Comparison of ENCODE assay signal across 8 cellular contexts in genomic region chr17:77281024-77281903, GRCh38.
A peak's percentile ranks its signal among the peaks of the same experiment; 100 is the strongest.
DNase-seq lines count a peak whose midpoint lies in the region; ATAC-seq and TF ChIP-seq lines count a peak whose summit lies in the region.

No MANE protein-coding gene starts in this region.

- no peak overlapping the region for H3K27ac Mint-ChIP-seq in CD14-positive monocyte
- H3K27ac Mint-ChIP-seq in activated naive CD4-positive, alpha-beta T cell treated with anti-CD3 and anti-CD28 coated beads for 36 hours = peak overlapping the region; percentile 24

- WGBS in heart right ventricle, 2 donors = 2 to 3% methylated on average over 69 to 91 of the region's 98 CpGs

- CTCF ChIA-PET in RWPE1 (lab: Yijun Ruan, JAX) = interaction anchor here (0.6 to 2.7 kb wide), 5 partner anchors 12 to 1752 kb away, joined by 3 to 5 read pairs (median 4); no protein-coding TSS in a partner anchor
- CTCF ChIA-PET in activated naive CD4-positive, alpha-beta T cell treated with anti-CD3 and anti-CD28 coated beads for 36 hours (lab: Charles Lee) = no interaction called here

- ATAC-seq in GM19397 (IDR thresholded peaks at IDR 0.05; ENCODE audit: unreplicated experiment) (peak; percentile 78), heart right ventricle (peak; percentile 41 to 72 (median 62))

- H3K27me3 Mint-ChIP-seq in CD14-positive monocyte (ENCODE audit: low read depth in 3 of 3) = peaks cover 26 to 39% (median 31%) of the 10 kb centered on the region in 3 donors
- H3K27me3 Mint-ChIP-seq in activated naive CD4-positive, alpha-beta T cell treated with anti-CD3 and anti-CD28 coated beads for 36 hours (ENCODE audit: low read depth) = peaks cover 17% of the 10 kb centered on the region

- H3K36me3 ChIP-seq in heart right ventricle = no peaks in the 10 kb centered on the region

- no peaks in the 10 kb centered on the region for H3K9me3 ChIP-seq in heart right ventricle

- TF ChIP-seq CTCF in CD14-positive monocyte (IDR thresholded peaks at IDR 0.05) (no peak), RWPE1 (conservative IDR thresholded peaks at IDR 0.05; ENCODE audit: low read depth) (peak; percentile 76), heart right ventricle (IDR thresholded peaks at IDR 0.05) (peak in 3 of 9 donors; percentile 6 to 42 (median 24)), retinal pigment epithelial cell (conservative IDR thresholded peaks at IDR 0.05; ENCODE audit: low read depth, low read length) (no peak)

- peaks cover 0 to 30% (median 17%) of the 10 kb centered on the region in 7 donors for H3K27me3 ChIP-seq in heart right ventricle

- no peak for DNase-seq in CD14-positive monocyte (ENCODE audit: low spot score)
- peak; percentile 84 for DNase-seq in HK-2 (ENCODE audit: unreplicated experiment)
- peak; percentile 89 for DNase-seq in RWPE1 (ENCODE audit: low spot score)
- peak; percentile 62 for DNase-seq in activated naive CD4-positive, alpha-beta T cell treated with anti-CD3 and anti-CD28 coated beads for 36 hours
- peak in 1 of 2 donors; percentile 39 for DNase-seq in heart right ventricle
- DNase-seq in retinal pigment epithelial cell (ENCODE audit: low read depth) = no peak
- DNase-seq in epidermal melanocyte (ENCODE audit: insufficient read length, low spot score) = no peak

- intact Hi-C loops in CD14-positive monocyte (cut with micrococcal nuclease) (loop anchor here (5.0 kb wide), 1 partner anchor 36 kb away; a partner anchor contains a TSS), heart right ventricle (cut with DNase I) (no loop called here)
- intact Hi-C loops in activated naive CD4-positive, alpha-beta T cell treated with anti-CD3 and anti-CD28 coated beads for 36 hours (cut with micrococcal nuclease) = loop anchor here (2.0 to 5.0 kb wide), 2 partner anchors 44 to 91 kb away; no protein-coding TSS in a partner anchor

- H3K36me3 Mint-ChIP-seq in CD14-positive monocyte = peaks cover 5 to 9% of the 10 kb centered on the region in 2 donors
- no peaks in the 10 kb centered on the region for H3K36me3 Mint-ChIP-seq in activated naive CD4-positive, alpha-beta T cell treated with anti-CD3 and anti-CD28 coated beads for 36 hours (ENCODE audit: low read depth)

- peaks cover 49% of the 10 kb centered on the region for H3K4me1 Mint-ChIP-seq in CD14-positive monocyte
- H3K4me1 Mint-ChIP-seq in activated naive CD4-positive, alpha-beta T cell treated with anti-CD3 and anti-CD28 coated beads for 36 hours (ENCODE audit: low read depth) = peaks cover 18% of the 10 kb centered on the region

- peak overlapping the region; percentile 68 to 86 for H3K4me3 Mint-ChIP-seq in CD14-positive monocyte
- H3K4me3 Mint-ChIP-seq in activated naive CD4-positive, alpha-beta T cell treated with anti-CD3 and anti-CD28 coated beads for 36 hours = peak overlapping the region; percentile 69

- H3K4me3 ChIP-seq in heart right ventricle (peak overlapping the region; percentile 12 to 65 (median 56)), retinal pigment epithelial cell (ENCODE audit: low read length) (peak overlapping the region; percentile 89)

- peaks cover 5 to 55% (median 14%) of the 10 kb centered on the region in 9 donors for H3K4me1 ChIP-seq in heart right ventricle

- peaks cover 0 to 12% (median 2%) of the 10 kb centered on the region in 7 donors for H3K9me3 Mint-ChIP-seq in CD14-positive monocyte
- H3K9me3 Mint-ChIP-seq in activated naive CD4-positive, alpha-beta T cell treated with anti-CD3 and anti-CD28 coated beads for 36 hours = no peaks in the 10 kb centered on the region

- H3K27ac ChIP-seq in RWPE1 = peak overlapping the region; percentile 100
- peak overlapping the region in 1 of 10 donors; percentile 69 for H3K27ac ChIP-seq in heart right ventricle

- POLR2A ChIA-PET in RWPE1 (lab: Yijun Ruan, JAX; ENCODE audit: low non-redundant PET) = interaction anchor here (1.0 to 2.1 kb wide), 3 partner anchors 14 to 42 kb away, joined by 3 to 18 read pairs (median 3); no protein-coding TSS in a partner anchor

Comparison
In these comparisons a context has a peak if more than half of its experiments do, and no peak if none do; other contexts are left out.
1. DNase-seq: peak in HK-2 (single experiment), RWPE1 (single experiment) and activated naive CD4-positive, alpha-beta T cell treated with anti-CD3 and anti-CD28 coated beads for 36 hours (single experiment); none in CD14-positive monocyte (single experiment), retinal pigment epithelial cell (single experiment) and epidermal melanocyte (single experiment).
2. intact Hi-C loops: an anchor here in CD14-positive monocyte (5.0 kb wide) and activated naive CD4-positive, alpha-beta T cell treated with anti-CD3 and anti-CD28 coated beads for 36 hours (2.0 to 5.0 kb wide); none called in heart right ventricle.